In genomic region chr16:77211880-77212735, GRCh38 we compare ENCODE assay signal across 8 cellular contexts. TPM values are rescaled to one million over a fixed set of nuclear protein-coding genes. Genes with fewer than 3 reads are reported as not detected.
DNase-seq lines count a peak whose midpoint lies in the region; ATAC-seq and TF ChIP-seq lines count a peak whose summit lies in the region.

No MANE protein-coding gene starts in this region.

- H3K4me1 ChIP-seq in duodenal mucosa (ENCODE audit: control insufficient read depth in 1 of 2, insufficient read depth in 2 of 2, low read length in 2 of 2), result peaks cover 0 to 3% of the 10 kb centered on the region in 2 donors
- peaks cover 0 to 3% of the 10 kb centered on the region in 2 donors for H3K4me1 ChIP-seq in mucosa of rectum (ENCODE audit: control insufficient read depth in 2 of 2, insufficient read depth in 2 of 2, low read length in 2 of 2)

- H3K9me3 ChIP-seq in duodenal mucosa (ENCODE audit: control insufficient read depth in 1 of 2, low read length in 2 of 2) (no peaks in the 10 kb centered on the region), mucosa of rectum (ENCODE audit: control insufficient read depth in 2 of 2, low read length in 2 of 2) (no peaks in the 10 kb centered on the region)

- H3K36me3 ChIP-seq in duodenal mucosa (ENCODE audit: control insufficient read depth in 1 of 2, insufficient read depth in 2 of 2, low read length in 2 of 2), result no peaks in the 10 kb centered on the region
- H3K36me3 ChIP-seq in mucosa of rectum (ENCODE audit: control insufficient read depth in 2 of 2, insufficient read depth in 2 of 2, low read length in 2 of 2), result no peaks in the 10 kb centered on the region

- H3K9me3 Mint-ChIP-seq in activated CD4-positive, alpha-beta T cell treated with anti-CD3 and anti-CD28 coated beads, Interleukin-2, amount 10 ng/mL, durations not matched to agents 24 days and 14 days, result no peaks in the 10 kb centered on the region

- H3K9ac ChIP-seq in duodenal mucosa (ENCODE audit: low read depth in 1 of 2, low read length in 2 of 2), result peak overlapping the region; percentile 35 to 67
- peak overlapping the region; percentile 32 to 41 for H3K9ac ChIP-seq in mucosa of rectum (ENCODE audit: low read depth in 1 of 2, low read length in 2 of 2)

- H3K4me3 ChIP-seq in duodenal mucosa (ENCODE audit: low read depth in 1 of 2, low read length in 2 of 2) (peak overlapping the region; percentile 66 to 76), mucosa of rectum (ENCODE audit: low read length in 2 of 2) (peak overlapping the region; percentile 70)

- peak overlapping the region; percentile 89 for H3K27ac ChIP-seq in 22Rv1
- H3K27ac ChIP-seq in duodenal mucosa (ENCODE audit: low read depth, low read length), result no peak overlapping the region
- H3K27ac ChIP-seq in mucosa of rectum (ENCODE audit: low read depth in 2 of 2, low read length in 2 of 2), result peak overlapping the region in 1 of 2 donors; percentile 43

- peaks cover 2% of the 10 kb centered on the region for H3K36me3 Mint-ChIP-seq in activated CD4-positive, alpha-beta T cell treated with anti-CD3 and anti-CD28 coated beads, Interleukin-2, amount 10 ng/mL, durations not matched to agents 24 days and 14 days (ENCODE audit: low read depth)

- peak overlapping the region; percentile 85 for H3K27ac Mint-ChIP-seq in activated CD4-positive, alpha-beta T cell treated with anti-CD3 and anti-CD28 coated beads, Interleukin-2, amount 10 ng/mL, durations not matched to agents 24 days and 14 days

- H3K4me1 Mint-ChIP-seq in activated CD4-positive, alpha-beta T cell treated with anti-CD3 and anti-CD28 coated beads, Interleukin-2, amount 10 ng/mL, durations not matched to agents 24 days and 14 days, result peaks cover 14% of the 10 kb centered on the region

- peak overlapping the region; percentile 87 for H3K4me3 Mint-ChIP-seq in activated CD4-positive, alpha-beta T cell treated with anti-CD3 and anti-CD28 coated beads, Interleukin-2, amount 10 ng/mL, durations not matched to agents 24 days and 14 days

- peak; percentile 90 for DNase-seq in NCI-H2227 (lab: John Stamatoyannopoulos, UW; ENCODE audit: unreplicated experiment)
- DNase-seq in activated CD4-positive, alpha-beta T cell treated with anti-CD3 and anti-CD28 coated beads, Interleukin-2, amount 10 ng/mL, durations not matched to agents 24 days and 14 days, result peak; percentile 92
- peak; percentile 56 to 59 for DNase-seq in stimulated activated CD8-positive, alpha-beta memory T cell treated with anti-CD3 and anti-CD28 coated beads, Interleukin-7, amount 100 ng/mL, for 48 hours (ENCODE audit: extremely low read depth in 1 of 2, low read depth in 1 of 2)

- intact Hi-C loops in activated CD4-positive, alpha-beta T cell treated with anti-CD3 and anti-CD28 coated beads, Interleukin-2, amount 10 ng/mL, durations not matched to agents 24 days and 14 days (cut with micrococcal nuclease), result loop anchor here (1.0 to 5.0 kb wide), 2 partner anchors 21 to 510 kb away; partner anchors contain the start of genes MON1B and NUDT7

- H3K27me3 ChIP-seq in duodenal mucosa (ENCODE audit: control insufficient read depth in 1 of 2, insufficient read depth in 2 of 2, low read length in 2 of 2), result no peaks in the 10 kb centered on the region
- H3K27me3 ChIP-seq in mucosa of rectum (ENCODE audit: control insufficient read depth in 2 of 2, insufficient read depth in 2 of 2, low read length in 2 of 2), result no peaks in the 10 kb centered on the region

- ATAC-seq in GM18861 (IDR thresholded peaks at IDR 0.05; ENCODE audit: unreplicated experiment) (peak; percentile 64), HG03064 (IDR thresholded peaks at IDR 0.05; ENCODE audit: low read depth, unreplicated experiment) (peak; percentile 63)

- no peaks in the 10 kb centered on the region for H3K27me3 Mint-ChIP-seq in activated CD4-positive, alpha-beta T cell treated with anti-CD3 and anti-CD28 coated beads, Interleukin-2, amount 10 ng/mL, durations not matched to agents 24 days and 14 days

- TF ChIP-seq CTCF in 22Rv1 (IDR thresholded peaks at IDR 0.05), result no peak

RNA-seq across cellular contexts. Expression of gene SYCE1L, which starts 12.9 kb away (rescaled TPM):
- total RNA-seq in activated CD4-positive, alpha-beta T cell treated with anti-CD3 and anti-CD28 coated beads, Interleukin-2, amount 10 ng/mL, durations not matched to agents 24 days and 14 days, result 4.9 and 7.9 TPM in 2 replicates

RNA-seq across cellular contexts. Expression of gene MON1B, which starts 21.1 kb away (rescaled TPM):
- 65.7 and 69.3 TPM in 2 replicates for total RNA-seq in activated CD4-positive, alpha-beta T cell treated with anti-CD3 and anti-CD28 coated beads, Interleukin-2, amount 10 ng/mL, durations not matched to agents 24 days and 14 days
